ENCODE assay signal across 24 cellular contexts in genomic region chr4:47774078-47774477, GRCh38.
"Had no signal": no experiment of that assay in that cellular context is flagged by ENCODE, and none has a peak within 500 bp of the region (broad histone marks: within the 10 kb centered on the region; RNA-seq: fewer than 3 reads in every experiment).

No MANE protein-coding gene starts in this region.

- ATAC-seq: activated CD4-positive, alpha-beta T cell treated with anti-CD3 and anti-CD28 coated beads for 36 hours; activated CD8-positive, alpha-beta T cell treated with anti-CD3 and anti-CD28 coated beads for 36 hours; activated T-cell treated with anti-CD3 and anti-CD28 coated beads, Interleukin-2, amount 50 U/mL, for 72 hours; T-cell had no signal

- H3K27ac Mint-ChIP-seq: activated CD4-positive, alpha-beta T cell treated with anti-CD3 and anti-CD28 coated beads for 36 hours; activated CD8-positive, alpha-beta T cell treated with anti-CD3 and anti-CD28 coated beads for 36 hours; activated naive CD8-positive, alpha-beta T cell treated with anti-CD3 and anti-CD28 coated beads, Interleukin-2, amount 10 ng/mL, durations not matched to agents 7 days and 5 days; activated T-cell treated with anti-CD3 and anti-CD28 coated beads, Interleukin-2, amount 50 U/mL, for 72 hours; activated T-helper 2 cell treated with anti-CD3 and anti-CD28 coated beads, Interferon-gamma antibody, Interleukin-2, Interleukin-4, amounts not matched to agents 10 μg/mL and 5 μg/mL and 100 μg/mL, durations not matched to agents 14 hours and 24 hours and 36 hours; T-cell had no signal

- H3K4me1 Mint-ChIP-seq: activated CD4-positive, alpha-beta T cell treated with anti-CD3 and anti-CD28 coated beads for 36 hours; activated naive CD8-positive, alpha-beta T cell treated with anti-CD3 and anti-CD28 coated beads, Interleukin-2, amount 10 ng/mL, durations not matched to agents 7 days and 5 days; T-cell had no signal

- H2AFZ ChIP-seq: PC-9 had no signal

- H3K4me1 ChIP-seq: adrenal gland had no signal

- H3K36me3 ChIP-seq: adrenal gland, MG63 had no signal

- DNase-seq: activated CD4-positive, alpha-beta T cell treated with anti-CD3 and anti-CD28 coated beads for 36 hours; activated CD8-positive, alpha-beta memory T cell treated with anti-CD3 and anti-CD28 coated beads, Interleukin-2, amount 50 U/mL, for 4 hours; activated CD8-positive, alpha-beta T cell treated with anti-CD3 and anti-CD28 coated beads for 36 hours; activated gamma-delta T cell treated with Interleukin-2 at 50 U/mL for 16 hours; activated naive CD4-positive, alpha-beta T cell treated with anti-CD3 and anti-CD28 coated beads, Interleukin-2, amount 50 U/mL, for 16 hours; activated naive CD8-positive, alpha-beta T cell treated with anti-CD3 and anti-CD28 coated beads, Interleukin-2, amount 10 ng/mL, durations not matched to agents 7 days and 5 days; activated T-cell treated with anti-CD3 and anti-CD28 coated beads, Interleukin-2, amount 50 U/mL, for 72 hours; adrenal gland; anterior cingulate cortex; MG63; MV-4-11; NCI-H1105; NCI-H1436; NCI-H1694 treated with DMSO at 0.1 percent for 48 hours; NCI-H2029 treated with DMSO at 0.1 percent for 48 hours; NCI-H446; NCI-H774; PC-9; SIG-M5; T-cell; T-helper 2 cell; T1000 had no signal

- H3K36me3 Mint-ChIP-seq: activated naive CD8-positive, alpha-beta T cell treated with anti-CD3 and anti-CD28 coated beads, Interleukin-2, amount 10 ng/mL, durations not matched to agents 7 days and 5 days; T-cell had no signal

- H3K4me3 ChIP-seq: adrenal gland, MG63, PC-9, SK-N-MC had no signal

- H3K9me3 ChIP-seq: adrenal gland, MG63 had no signal

- H3K27ac ChIP-seq: adrenal gland, PC-9, SK-N-MC had no signal

- H3K4me3 Mint-ChIP-seq: activated CD4-positive, alpha-beta T cell treated with anti-CD3 and anti-CD28 coated beads for 36 hours; activated CD8-positive, alpha-beta T cell treated with anti-CD3 and anti-CD28 coated beads for 36 hours; activated naive CD8-positive, alpha-beta T cell treated with anti-CD3 and anti-CD28 coated beads, Interleukin-2, amount 10 ng/mL, durations not matched to agents 7 days and 5 days; activated T-cell treated with anti-CD3 and anti-CD28 coated beads, Interleukin-2, amount 50 U/mL, for 72 hours; T-cell had no signal

- H3K27me3 ChIP-seq: adrenal gland, MG63 had no signal

- H3K4me2 ChIP-seq: PC-9 had no signal

- H3K9me3 Mint-ChIP-seq: activated CD8-positive, alpha-beta T cell treated with anti-CD3 and anti-CD28 coated beads for 36 hours; activated naive CD8-positive, alpha-beta T cell treated with anti-CD3 and anti-CD28 coated beads, Interleukin-2, amount 10 ng/mL, durations not matched to agents 7 days and 5 days; activated T-cell treated with anti-CD3 and anti-CD28 coated beads, Interleukin-2, amount 50 U/mL, for 72 hours; activated T-helper 2 cell treated with anti-CD3 and anti-CD28 coated beads, Interferon-gamma antibody, Interleukin-2, Interleukin-4, amounts not matched to agents 10 μg/mL and 5 μg/mL and 100 μg/mL, durations not matched to agents 14 hours and 24 hours and 36 hours had no signal
